Comparison of ENCODE assay signal across 25 cellular contexts in genomic region chr11:12394601-12395000, GRCh38. TPM values are rescaled to one million over a fixed set of nuclear protein-coding genes. Genes with fewer than 3 reads are reported as not detected.
"Had no signal": no experiment of that assay in that cellular context is flagged by ENCODE, and none has a peak within 500 bp of the region (broad histone marks: within the 10 kb centered on the region; RNA-seq: fewer than 3 reads in every experiment).

No MANE protein-coding gene starts in this region.

- H3K4me3 ChIP-seq: ascending aorta, body of pancreas, SJSA1 had no signal

- ATAC-seq: activated CD4-positive, CD25-positive, alpha-beta regulatory T cell treated with anti-CD3 and anti-CD28 coated beads, Interleukin-2, amount 50 U/mL, for 24 hours; activated CD8-positive, alpha-beta memory T cell treated with anti-CD3 and anti-CD28 coated beads, Interleukin-2, amount 10 ng/mL, durations not matched to agents 7 days and 5 days; activated CD8-positive, alpha-beta T cell treated with anti-CD3 and anti-CD28 coated beads, Interleukin-2, amount 10 ng/mL, durations not matched to agents 7 days and 5 days; activated naive CD4-positive, alpha-beta T cell treated with anti-CD3 and anti-CD28 coated beads, Interleukin-2, amount 50 U/mL, for 72 hours; activated naive CD8-positive, alpha-beta T cell treated with anti-CD3 and anti-CD28 coated beads, Interleukin-2, amount 50 U/mL, for 24 hours; body of pancreas; PC-3; SK-N-SH treated with all-trans-retinoic acid at 6 μM for 48 hours had no signal

- H3K27ac Mint-ChIP-seq: activated CD8-positive, alpha-beta memory T cell treated with anti-CD3 and anti-CD28 coated beads, Interleukin-2, amount 10 ng/mL, durations not matched to agents 7 days and 5 days; activated CD8-positive, alpha-beta T cell treated with anti-CD3 and anti-CD28 coated beads, Interleukin-2, amount 10 ng/mL, durations not matched to agents 7 days and 5 days; activated naive CD4-positive, alpha-beta T cell treated with anti-CD3 and anti-CD28 coated beads, Interleukin-2, amount 50 U/mL, for 72 hours; activated naive CD8-positive, alpha-beta T cell treated with anti-CD3 and anti-CD28 coated beads, Interleukin-2, amount 50 U/mL, for 24 hours; activated T-cell treated with anti-CD3 and anti-CD28 coated beads, Interleukin-2, amount 50 U/mL, for 24 hours; T-helper 2 cell treated with Interferon-gamma antibody and Interleukin-4, amounts not matched to agents 5 μg/mL and 100 μg/mL, for 36 hours had no signal

- H3K4me3 Mint-ChIP-seq: activated CD8-positive, alpha-beta memory T cell treated with anti-CD3 and anti-CD28 coated beads, Interleukin-2, amount 10 ng/mL, durations not matched to agents 7 days and 5 days; activated CD8-positive, alpha-beta T cell treated with anti-CD3 and anti-CD28 coated beads, Interleukin-2, amount 10 ng/mL, durations not matched to agents 7 days and 5 days; activated naive CD8-positive, alpha-beta T cell treated with anti-CD3 and anti-CD28 coated beads, Interleukin-2, amount 50 U/mL, for 24 hours; activated T-cell treated with anti-CD3 and anti-CD28 coated beads, Interleukin-2, amount 50 U/mL, for 24 hours; T-helper 2 cell treated with Interferon-gamma antibody and Interleukin-4, amounts not matched to agents 5 μg/mL and 100 μg/mL, for 36 hours had no signal

- H3K27me3 ChIP-seq: ascending aorta, body of pancreas, SJSA1 had no signal

- H3K27me3 Mint-ChIP-seq: activated T-cell treated with anti-CD3 and anti-CD28 coated beads, Interleukin-2, amount 50 U/mL, for 24 hours had no signal

- H3K36me3 Mint-ChIP-seq: activated CD8-positive, alpha-beta memory T cell treated with anti-CD3 and anti-CD28 coated beads, Interleukin-2, amount 10 ng/mL, durations not matched to agents 7 days and 5 days had no signal

- H3K9me3 Mint-ChIP-seq: activated naive CD8-positive, alpha-beta T cell treated with anti-CD3 and anti-CD28 coated beads, Interleukin-2, amount 50 U/mL, for 24 hours; activated T-cell treated with anti-CD3 and anti-CD28 coated beads, Interleukin-2, amount 50 U/mL, for 24 hours; T-helper 2 cell treated with Interferon-gamma antibody and Interleukin-4, amounts not matched to agents 5 μg/mL and 100 μg/mL, for 36 hours had no signal

- DNase-seq: activated CD4-positive, alpha-beta T cell treated with anti-CD3 and anti-CD28 coated beads for 4 hours; activated CD8-positive, alpha-beta memory T cell treated with anti-CD3 and anti-CD28 coated beads, Interleukin-2, amount 10 ng/mL, durations not matched to agents 7 days and 5 days; activated CD8-positive, alpha-beta T cell treated with anti-CD3 and anti-CD28 coated beads, Interleukin-2, amount 10 ng/mL, durations not matched to agents 7 days and 5 days; activated effector memory CD4-positive, alpha-beta T cell treated with anti-CD3 and anti-CD28 coated beads, Interleukin-2, amount 50 U/mL, for 16 hours; activated naive CD4-positive, alpha-beta T cell treated with Interleukin-2 at 50 U/mL for 16 hours; activated naive CD8-positive, alpha-beta T cell treated with anti-CD3 and anti-CD28 coated beads, Interleukin-2, amount 50 U/mL, for 24 hours; activated T-cell treated with anti-CD3 and anti-CD28 coated beads, Interleukin-2, amount 50 U/mL, for 24 hours; amniotic stem cell; body of pancreas; KG1; NCI-H1048; NCI-H146; NCI-H187 treated with DMSO at 0.1 percent for 48 hours; NCI-H2081 treated with DMSO at 0.1 percent for 48 hours; NCI-H446; NCI-H524; PC-3; SHP77; SW 1271 had no signal

- H3K9me3 ChIP-seq: ascending aorta, body of pancreas had no signal

- H3K4me1 Mint-ChIP-seq: activated CD8-positive, alpha-beta memory T cell treated with anti-CD3 and anti-CD28 coated beads, Interleukin-2, amount 10 ng/mL, durations not matched to agents 7 days and 5 days; activated naive CD8-positive, alpha-beta T cell treated with anti-CD3 and anti-CD28 coated beads, Interleukin-2, amount 50 U/mL, for 24 hours had no signal

- H3K27ac ChIP-seq: ascending aorta, body of pancreas, SJSA1 had no signal

RNA-seq across cellular contexts. Expression of gene PARVA, which starts 17.2 kb away (rescaled TPM):
- total RNA-seq: activated CD8-positive, alpha-beta memory T cell treated with anti-CD3 and anti-CD28 coated beads, Interleukin-2, amount 10 ng/mL, durations not matched to agents 7 days and 5 days; activated CD8-positive, alpha-beta T cell treated with anti-CD3 and anti-CD28 coated beads, Interleukin-2, amount 10 ng/mL, durations not matched to agents 7 days and 5 days had no signal
